In genomic region chr3:51398595-51399310, GRCh38 we compare ENCODE assay signal across 21 cellular contexts. TPM values are rescaled to one million over a fixed set of nuclear protein-coding genes. Genes with fewer than 3 reads are reported as not detected.
DNase-seq lines count a peak whose midpoint lies in the region; ATAC-seq, FAIRE-seq and TF ChIP-seq lines count a peak whose summit lies in the region.
"Had no signal": no experiment of that assay in that cellular context is flagged by ENCODE, and none has a peak within 500 bp of the region (broad histone marks: within the 10 kb centered on the region; RNA-seq: fewer than 3 reads in every experiment).

No MANE protein-coding gene starts in this region.

- H3K79me2 ChIP-seq in endothelial cell of umbilical vein (ENCODE audit: control insufficient read depth, insufficient read depth, low read length) (peaks cover 32% of the 10 kb centered on the region), smooth muscle cell (ENCODE audit: low read depth) (peaks cover 21% of the 10 kb centered on the region)

- dilution Hi-C loops in endothelial cell of umbilical vein (cut with MboI; ENCODE audit: extremely low pct_ligation_motif_present, low sequenced_read_pairs) = no loop called here

- no peaks in the 10 kb centered on the region for H3K9me1 ChIP-seq in endothelial cell of umbilical vein (replicated peaks; ENCODE audit: control insufficient read depth, extremely low read depth, insufficient read depth, low read length)

- H3K4me1 ChIP-seq in left ventricle myocardium inferior (peaks cover 49% of the 10 kb centered on the region), Peyer's patch (peaks cover 0 to 23% (median 2%) of the 10 kb centered on the region in 4 donors), endothelial cell of umbilical vein (ENCODE audit: control insufficient read depth, extremely low read depth, insufficient read depth, low read length) (peaks cover 16% of the 10 kb centered on the region), smooth muscle cell (ENCODE audit: low read depth) (peaks cover 16% of the 10 kb centered on the region)
- H3K4me1 ChIP-seq: SJCRH30 had no signal

- H3K27me3 ChIP-seq in left ventricle myocardium inferior (ENCODE audit: low read depth) (no peaks in the 10 kb centered on the region), Peyer's patch (no peaks in the 10 kb centered on the region), endothelial cell of umbilical vein (ENCODE audit: control insufficient read depth in 2 of 2, insufficient read depth in 2 of 2, low read length in 2 of 2) (no peaks in the 10 kb centered on the region), smooth muscle cell (ENCODE audit: low read depth) (no peaks in the 10 kb centered on the region)
- H3K27me3 ChIP-seq: SJCRH30 had no signal

- H3K4me2 ChIP-seq in endothelial cell of umbilical vein (ENCODE audit: insufficient read depth, low read length) (no peak overlapping the region), smooth muscle cell (no peak overlapping the region)

- H2AFZ ChIP-seq in endothelial cell of umbilical vein (ENCODE audit: low read depth, low read length) (no peak overlapping the region), smooth muscle cell (ENCODE audit: low read depth) (no peak overlapping the region)

- H3K36me3 ChIP-seq in left ventricle myocardium inferior (peaks cover 72% of the 10 kb centered on the region), Peyer's patch (peaks cover 0 to 86% (median 0%) of the 10 kb centered on the region in 3 donors), endothelial cell of umbilical vein (ENCODE audit: control insufficient read depth in 2 of 2, extremely low read depth in 1 of 2, insufficient read depth in 2 of 2, low read length in 2 of 2) (peaks cover 12 to 20% of the 10 kb centered on the region in 2 experiments), smooth muscle cell (ENCODE audit: low read depth) (no peaks in the 10 kb centered on the region)

- H3K4me3 ChIP-seq in left ventricle myocardium inferior = no peak overlapping the region
- no peak overlapping the region for H3K4me3 ChIP-seq in Peyer's patch
- no peak overlapping the region for H3K4me3 ChIP-seq in endothelial cell of umbilical vein (replicated peaks in 1 of 3; ENCODE audit: insufficient read depth in 1 of 3, low read depth in 1 of 3, low read length in 3 of 3)
- H3K4me3 ChIP-seq in smooth muscle cell = no peak overlapping the region
- H3K4me3 ChIP-seq: lung, SJCRH30 had no signal

- POLR2A ChIA-PET in endothelial cell of umbilical vein (lab: Charles Lee) = no interaction called here

- DNase-seq in left ventricle myocardium inferior (no peak), Right ventricle myocardium superior (no peak), Peyer's patch (peak in 2 of 3 donors; percentile 10 to 29), endothelial cell of umbilical vein (ENCODE audit: low read depth, low spot score) (no peak), smooth muscle cell (lab: John Stamatoyannopoulos, UW; ENCODE audit: unreplicated experiment) (no peak), NCI-H510A (lab: John Stamatoyannopoulos, UW) (no peak)
- DNase-seq: activated CD4-positive, alpha-beta T cell treated with anti-CD3 and anti-CD28 coated beads for 1 hour; activated T-cell treated with anti-CD3 and anti-CD28 coated beads, Interleukin-2, amount 50 U/mL, for 4 hours; amniotic stem cell; effector memory CD4-positive, alpha-beta T cell; H7; immature natural killer cell; KBM-7; NCI-H2029 treated with DMSO at 0.1 percent for 48 hours; NCI-H524; SJCRH30 had no signal

- no TSS peak for BruUV-seq in endothelial cell of umbilical vein (replicated peaks; lab: Mats Ljungman, UMichigan)

- TF ChIP-seq POLR2A in Peyer's patch (IDR thresholded peaks at IDR 0.05) (no peak), endothelial cell of umbilical vein (IDR thresholded peaks at IDR 0.05; ENCODE audit: low read depth, low read length) (no peak)

- intact Hi-C loops in left ventricle myocardium inferior (cut with micrococcal nuclease) (no loop called here), Right ventricle myocardium superior (cut with DNase I) (no loop called here), endothelial cell of umbilical vein (cut with micrococcal nuclease) (no loop called here)

- H3K9me3 ChIP-seq in left ventricle myocardium inferior (replicated peaks) = no peaks in the 10 kb centered on the region
- no peaks in the 10 kb centered on the region for H3K9me3 ChIP-seq in Peyer's patch
- H3K9me3 ChIP-seq in endothelial cell of umbilical vein (replicated peaks; ENCODE audit: control insufficient read depth, insufficient read depth, low read length) = no peaks in the 10 kb centered on the region
- no peaks in the 10 kb centered on the region for H3K9me3 ChIP-seq in smooth muscle cell (replicated peaks; ENCODE audit: low read depth)
- H3K9me3 ChIP-seq: SJCRH30 had no signal

- WGBS in smooth muscle cell (ENCODE audit: low lambda C conversion rate) = 92% methylated on average over 8 of the region's 8 CpGs

- no peak for TF ChIP-seq CTCF in left ventricle myocardium inferior (IDR thresholded peaks at IDR 0.05; ENCODE audit: borderline replicate concordance)
- no peak for TF ChIP-seq CTCF in Peyer's patch (IDR thresholded peaks at IDR 0.05)
- no peak for TF ChIP-seq CTCF in endothelial cell of umbilical vein (IDR thresholded peaks at IDR 0.05; ENCODE audit: extremely low read depth in 1 of 2, insufficient read depth in 1 of 2, low read depth in 1 of 2, low read length in 2 of 2)
- no peak for TF ChIP-seq CTCF in smooth muscle cell (IDR thresholded peaks at IDR 0.05; ENCODE audit: borderline replicate concordance, insufficient read depth, poor library complexity, severe bottlenecking)

- H4K20me1 ChIP-seq in endothelial cell of umbilical vein (replicated peaks; ENCODE audit: control insufficient read depth, extremely low read depth, insufficient read depth, low read length) = no peaks in the 10 kb centered on the region
- peaks cover 31% of the 10 kb centered on the region for H4K20me1 ChIP-seq in smooth muscle cell (ENCODE audit: low read depth)

- ATAC-seq in Right ventricle myocardium superior (ENCODE audit: poor library complexity) (no peak), HG02884 (IDR thresholded peaks at IDR 0.05; ENCODE audit: unreplicated experiment) (no peak), GM21529 (IDR thresholded peaks at IDR 0.05; ENCODE audit: unreplicated experiment) (no peak)
- ATAC-seq: activated T-cell treated with anti-CD3 and anti-CD28 coated beads, Interleukin-2, amount 50 U/mL, for 4 hours; natural killer cell treated with Interleukin-12 subunit alpha and Interleukin-12 subunit beta and Interleukin-15 and Interleukin-18, amount 100 ng/mL, for 72 hours had no signal

- peak; percentile 63 for FAIRE-seq in endothelial cell of umbilical vein (lab: Jason Lieb, UNC)

- CTCF ChIA-PET in endothelial cell of umbilical vein (lab: Charles Lee) = interaction anchor here (0.7 to 1.6 kb wide), 3 partner anchors 9 to 284 kb away, joined by 3 read pairs; no protein-coding TSS in a partner anchor

- peaks cover 23% of the 10 kb centered on the region for H3F3A ChIP-seq in smooth muscle cell (ENCODE audit: low read depth)

- H3K9ac ChIP-seq in endothelial cell of umbilical vein (replicated peaks; ENCODE audit: extremely low read depth, insufficient read depth, low read length) (no peak overlapping the region), smooth muscle cell (ENCODE audit: low read depth) (no peak overlapping the region)

- peak overlapping the region; percentile 18 for H3K27ac ChIP-seq in left ventricle myocardium inferior (replicated peaks)
- H3K27ac ChIP-seq in Peyer's patch = no peak overlapping the region
- H3K27ac ChIP-seq in endothelial cell of umbilical vein (ENCODE audit: insufficient read depth, low read depth, low read length) = no peak overlapping the region
- H3K27ac ChIP-seq in smooth muscle cell (ENCODE audit: low read depth) = peak overlapping the region; percentile 4
- H3K27ac ChIP-seq: HL-60, SJCRH30 had no signal

TF ChIP-seq in endothelial cell of umbilical vein, 7 proteins besides CTCF, POLR2A, EP300 and RAD21 (continues in another document):
- TF ChIP-seq FOS (IDR thresholded peaks at IDR 0.05; ENCODE audit: borderline replicate concordance, insufficient read depth, low read length) (no peak), JUN (IDR thresholded peaks at IDR 0.05; ENCODE audit: borderline replicate concordance, insufficient read depth, insufficient read length, low read depth) (no peak), MYC (IDR thresholded peaks at IDR 0.05; ENCODE audit: low read depth, low read length) (no peak), MAX (IDR thresholded peaks at IDR 0.05; ENCODE audit: insufficient read depth, insufficient read length) (no peak), GATA2 (IDR thresholded peaks at IDR 0.05; ENCODE audit: insufficient read depth, insufficient read length, low read depth, low read length) (no peak)

RNA-seq across cellular contexts. Expression of gene RBM15B, which starts 7.7 kb away (rescaled TPM):
- 12.5 TPM for total RNA-seq in left ventricle myocardium inferior
- 9.9 TPM for total RNA-seq in Right ventricle myocardium superior
- total RNA-seq in Peyer's patch = 10 to 100 TPM; 23.1 to 34.6 (median 27.4) TPM
- 38.3 and 39.1 TPM in 2 replicates for total RNA-seq in endothelial cell of umbilical vein
- 18.7 and 19.9 TPM in 2 replicates for polyA plus RNA-seq in endothelial cell of umbilical vein
- 16.9 and 20.6 TPM in 2 replicates for polyA plus RNA-seq in endothelial cell of umbilical vein (2011; cell fraction: cytosol; rRNA removed)
- 14.7 and 17.7 TPM in 2 replicates for polyA plus RNA-seq in endothelial cell of umbilical vein (2011; cell fraction: nucleus; rRNA removed)
- 20.8 and 23.6 TPM in 2 replicates for polyA plus RNA-seq in endothelial cell of umbilical vein (2012)
- polyA minus RNA-seq in endothelial cell of umbilical vein = 29.6 and 34.4 TPM in 2 replicates
- 18.7 TPM for polyA minus RNA-seq in endothelial cell of umbilical vein (2011; cell fraction: cytosol; rRNA and poly(A)+ RNA removed)
- polyA minus RNA-seq in endothelial cell of umbilical vein (2011; cell fraction: nucleus; rRNA and poly(A)+ RNA removed) = 21.9 and 25.6 TPM in 2 replicates
- 18.9 and 21.7 TPM in 2 replicates for total RNA-seq in smooth muscle cell
- 32.3 and 38.0 TPM in 2 replicates for polyA plus RNA-seq in smooth muscle cell

RNA-seq across cellular contexts. Expression of gene MANF, which starts 13.7 kb away (rescaled TPM):
- total RNA-seq in left ventricle myocardium inferior = 48.5 TPM
- 41.1 TPM for total RNA-seq in Right ventricle myocardium superior
- total RNA-seq in Peyer's patch = 10 to 100 TPM; 18.2 to 52.7 (median 26.4) TPM
- total RNA-seq in endothelial cell of umbilical vein = 248 and 254 TPM in 2 replicates
- 66.4 and 100 TPM in 2 replicates for polyA plus RNA-seq in endothelial cell of umbilical vein
- polyA plus RNA-seq in endothelial cell of umbilical vein (2011; cell fraction: cytosol; rRNA removed) = 161 and 226 TPM in 2 replicates
- polyA plus RNA-seq in endothelial cell of umbilical vein (2011; cell fraction: nucleus; rRNA removed) = 65.6 and 105 TPM in 2 replicates
- 225 and 241 TPM in 2 replicates for polyA plus RNA-seq in endothelial cell of umbilical vein (2012)
- polyA minus RNA-seq in endothelial cell of umbilical vein = 29.4 and 33.2 TPM in 2 replicates
- polyA minus RNA-seq in endothelial cell of umbilical vein (2011; cell fraction: cytosol; rRNA and poly(A)+ RNA removed) = 22.0 TPM
- polyA minus RNA-seq in endothelial cell of umbilical vein (2011; cell fraction: nucleus; rRNA and poly(A)+ RNA removed) = 33.6 and 35.9 TPM in 2 replicates
- total RNA-seq in smooth muscle cell = 137 and 191 TPM in 2 replicates
- 135 and 140 TPM in 2 replicates for polyA plus RNA-seq in smooth muscle cell

Comparison
In these comparisons a context has a peak if more than half of its experiments do, and no peak if none do; other contexts are left out.
1. DNase-seq: peak in Peyer's patch (2 of 3); none in left ventricle myocardium inferior (single experiment), Right ventricle myocardium superior (single experiment), endothelial cell of umbilical vein (single experiment), smooth muscle cell (single experiment) and NCI-H510A (single experiment).
2. H3K27ac ChIP-seq: peak in left ventricle myocardium inferior (single experiment) and smooth muscle cell (single experiment); none in Peyer's patch (0 of 4) and endothelial cell of umbilical vein (single experiment).